Comparison of ENCODE assay signal across 20 cellular contexts in the genomic region with DNA sequence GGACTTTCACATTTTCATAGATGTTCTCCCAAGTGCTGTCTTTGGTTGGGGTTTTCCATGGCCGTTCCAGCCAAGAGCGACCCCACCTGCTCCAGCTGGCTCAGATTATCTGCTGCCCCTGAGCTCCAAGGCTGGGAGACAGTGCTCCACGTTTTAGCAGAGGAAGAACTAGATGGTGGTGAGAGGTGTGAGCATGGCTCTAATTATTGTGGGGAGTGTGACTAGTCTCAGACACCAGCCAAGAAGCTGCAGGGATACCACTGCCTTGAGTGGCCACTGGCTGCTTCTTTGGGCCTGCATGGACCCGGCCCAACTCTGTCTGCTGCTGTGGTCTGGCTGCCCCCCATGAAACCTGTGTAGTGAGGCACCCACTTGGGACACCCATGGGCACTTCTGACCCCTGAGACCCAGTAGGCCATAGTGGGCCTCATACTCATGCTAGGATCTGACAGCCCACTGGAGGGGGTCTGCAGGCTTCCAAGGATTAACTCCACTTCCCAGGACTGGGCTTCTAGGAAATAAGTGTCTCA. TPM values are rescaled to one million over a fixed set of nuclear protein-coding genes. Genes with fewer than 3 reads are reported as not detected.
DNase-seq lines count a peak whose midpoint lies in the region; ATAC-seq, FAIRE-seq and TF ChIP-seq lines count a peak whose summit lies in the region.
"Had no signal": no experiment of that assay in that cellular context is flagged by ENCODE, and none has a peak within 500 bp of the region (broad histone marks: within the 10 kb centered on the region; RNA-seq: fewer than 3 reads in every experiment).

No MANE protein-coding gene starts in this region.

- H3K9ac ChIP-seq in kidney (ENCODE audit: low read length in 2 of 2) (no peak overlapping the region), PC-3 (ENCODE audit: low read length) (no peak overlapping the region)

- DNase-seq in activated naive CD8-positive, alpha-beta T cell treated with anti-CD3 and anti-CD28 coated beads, Interleukin-2, amount 10 ng/mL, durations not matched to agents 7 days and 5 days: peak; percentile 24
- DNase-seq in activated naive CD8-positive, alpha-beta T cell treated with anti-CD3 and anti-CD28 coated beads for 36 hours: no peak
- DNase-seq in kidney (peak; percentile 41), neural crest cell (ENCODE audit: low read depth, low spot score) (no peak), type B pancreatic cell (ENCODE audit: extremely low spot score, unreplicated experiment) (no peak), PC-3 (no peak)
- DNase-seq: MG63, NCI-H1436, NCI-H187 treated with DMSO at 0.1 percent for 48 hours, NCI-H2107, NCI-H446 treated with DMSO at 0.1 percent for 48 hours, NCI-H526 treated with DMSO at 0.1 percent for 48 hours, SHP77 treated with DMSO at 0.1 percent for 48 hours had no signal

- intact Hi-C loops in kidney (cut with DNase I): no loop called here
- intact Hi-C loops in PC-3 (cut with micrococcal nuclease): no loop called here

- H3K27me3 Mint-ChIP-seq in activated naive CD8-positive, alpha-beta T cell treated with anti-CD3 and anti-CD28 coated beads, Interleukin-2, amount 10 ng/mL, durations not matched to agents 7 days and 5 days: no peaks in the 10 kb centered on the region
- H3K27me3 Mint-ChIP-seq in activated naive CD8-positive, alpha-beta T cell treated with anti-CD3 and anti-CD28 coated beads for 36 hours: peaks cover 6% of the 10 kb centered on the region
- H3K27me3 Mint-ChIP-seq in neural crest cell (ENCODE audit: low read depth) (peaks cover 6% of the 10 kb centered on the region), type B pancreatic cell (no peaks in the 10 kb centered on the region)
- H3K27me3 Mint-ChIP-seq: B cell had no signal

- peaks cover 22% of the 10 kb centered on the region for H3K4me1 Mint-ChIP-seq in activated naive CD8-positive, alpha-beta T cell treated with anti-CD3 and anti-CD28 coated beads, Interleukin-2, amount 10 ng/mL, durations not matched to agents 7 days and 5 days
- H3K4me1 Mint-ChIP-seq in activated naive CD8-positive, alpha-beta T cell treated with anti-CD3 and anti-CD28 coated beads for 36 hours: peaks cover 14% of the 10 kb centered on the region
- H3K4me1 Mint-ChIP-seq in neural crest cell: peaks cover 19% of the 10 kb centered on the region
- peaks cover 18% of the 10 kb centered on the region for H3K4me1 Mint-ChIP-seq in type B pancreatic cell (ENCODE audit: unreplicated experiment)

- H3K27ac Mint-ChIP-seq in activated naive CD8-positive, alpha-beta T cell treated with anti-CD3 and anti-CD28 coated beads, Interleukin-2, amount 10 ng/mL, durations not matched to agents 7 days and 5 days: no peak overlapping the region
- no peak overlapping the region for H3K27ac Mint-ChIP-seq in activated naive CD8-positive, alpha-beta T cell treated with anti-CD3 and anti-CD28 coated beads for 36 hours
- H3K27ac Mint-ChIP-seq in neural crest cell (ENCODE audit: unreplicated experiment) (no peak overlapping the region), type B pancreatic cell (no peak overlapping the region)
- H3K27ac Mint-ChIP-seq: CD14-positive monocyte had no signal

- POLR2A ChIA-PET in activated naive CD8-positive, alpha-beta T cell treated with anti-CD3 and anti-CD28 coated beads, Interleukin-2, amount 10 ng/mL, durations not matched to agents 7 days and 5 days (lab: Charles Lee): interaction anchor here (4.1 kb wide), 1 partner anchor 15 kb away, joined by 76 read pairs; no protein-coding TSS in a partner anchor
- POLR2A ChIA-PET in PC-3 (lab: Charles Lee; ENCODE audit: unreplicated experiment): no interaction called here

- H4K20me1 ChIP-seq in PC-3 (ENCODE audit: low read length): peaks cover 17% of the 10 kb centered on the region

- H3K9me3 ChIP-seq in kidney (ENCODE audit: control insufficient read depth in 1 of 2, low read length in 2 of 2) (no peaks in the 10 kb centered on the region), PC-3 (ENCODE audit: low read length) (no peaks in the 10 kb centered on the region)
- H3K9me3 ChIP-seq: A549, MG63 had no signal

- no peaks in the 10 kb centered on the region for H3K9me3 Mint-ChIP-seq in activated naive CD8-positive, alpha-beta T cell treated with anti-CD3 and anti-CD28 coated beads, Interleukin-2, amount 10 ng/mL, durations not matched to agents 7 days and 5 days
- H3K9me3 Mint-ChIP-seq in activated naive CD8-positive, alpha-beta T cell treated with anti-CD3 and anti-CD28 coated beads for 36 hours: no peaks in the 10 kb centered on the region
- no peaks in the 10 kb centered on the region for H3K9me3 Mint-ChIP-seq in neural crest cell
- H3K9me3 Mint-ChIP-seq in type B pancreatic cell: no peaks in the 10 kb centered on the region

- H3K36me3 Mint-ChIP-seq in activated naive CD8-positive, alpha-beta T cell treated with anti-CD3 and anti-CD28 coated beads, Interleukin-2, amount 10 ng/mL, durations not matched to agents 7 days and 5 days: peaks cover 16% of the 10 kb centered on the region
- H3K36me3 Mint-ChIP-seq in activated naive CD8-positive, alpha-beta T cell treated with anti-CD3 and anti-CD28 coated beads for 36 hours: peaks cover 23% of the 10 kb centered on the region
- H3K36me3 Mint-ChIP-seq in neural crest cell (ENCODE audit: low read depth): peaks cover 17% of the 10 kb centered on the region
- peaks cover 15% of the 10 kb centered on the region for H3K36me3 Mint-ChIP-seq in type B pancreatic cell

- H3K79me2 ChIP-seq in PC-3 (ENCODE audit: low read length): peaks cover 32% of the 10 kb centered on the region

- no peak for ATAC-seq in activated naive CD8-positive, alpha-beta T cell treated with anti-CD3 and anti-CD28 coated beads, Interleukin-2, amount 10 ng/mL, durations not matched to agents 7 days and 5 days (ENCODE audit: low read depth)
- ATAC-seq in HG02571 (IDR thresholded peaks at IDR 0.05; ENCODE audit: unreplicated experiment) (no peak), PC-3 (no peak), HG02852 (IDR thresholded peaks at IDR 0.05; ENCODE audit: unreplicated experiment) (no peak)
- ATAC-seq: A549 had no signal

- TF ChIP-seq CTCF in kidney (IDR thresholded peaks at IDR 0.05; ENCODE audit: borderline replicate concordance, extremely low read depth, insufficient read depth) (no peak), neural crest cell (conservative IDR thresholded peaks at IDR 0.05) (no peak), type B pancreatic cell (conservative IDR thresholded peaks at IDR 0.05) (no peak), PC-3 (conservative IDR thresholded peaks at IDR 0.05; ENCODE audit: low read depth, low read length) (no peak)

- H3K4me3 ChIP-seq in kidney (ENCODE audit: low read length in 2 of 2) (no peak overlapping the region), PC-3 (ENCODE audit: low read length) (no peak overlapping the region)
- H3K4me3 ChIP-seq: A549, MG63 had no signal

- no peaks in the 10 kb centered on the region for H3K9me2 ChIP-seq in PC-3 (replicated peaks; ENCODE audit: low read length)

- no peak overlapping the region for H3K4me3 Mint-ChIP-seq in activated naive CD8-positive, alpha-beta T cell treated with anti-CD3 and anti-CD28 coated beads, Interleukin-2, amount 10 ng/mL, durations not matched to agents 7 days and 5 days
- no peak overlapping the region for H3K4me3 Mint-ChIP-seq in activated naive CD8-positive, alpha-beta T cell treated with anti-CD3 and anti-CD28 coated beads for 36 hours
- peak overlapping the region; percentile 82 for H3K4me3 Mint-ChIP-seq in neural crest cell
- H3K4me3 Mint-ChIP-seq in type B pancreatic cell: peak overlapping the region; percentile 53

- no TSS peak for BruUV-seq in PC-3 (replicated peaks; lab: Mats Ljungman, UMichigan)

- FAIRE-seq in kidney (lab: Jason Lieb, UNC): no peak
- FAIRE-seq: A549, GM19239 had no signal

- peaks cover 8% of the 10 kb centered on the region in 2 donors for H3K36me3 ChIP-seq in kidney (ENCODE audit: control insufficient read depth in 1 of 2, insufficient read depth in 2 of 2, low read length in 2 of 2)
- peaks cover 14% of the 10 kb centered on the region for H3K36me3 ChIP-seq in PC-3 (ENCODE audit: low read depth, low read length)

- H2AFZ ChIP-seq in PC-3 (ENCODE audit: low read length): no peak overlapping the region

- peaks cover 6% of the 10 kb centered on the region for H3F3A ChIP-seq in PC-3 (ENCODE audit: low read length, unreplicated experiment)

- H3K27ac ChIP-seq in kidney (ENCODE audit: low read depth in 2 of 2, low read length in 2 of 2) (no peak overlapping the region), PC-3 (ENCODE audit: low read length) (no peak overlapping the region)
- H3K27ac ChIP-seq: A549, RWPE1 had no signal

- H3K27me3 ChIP-seq in PC-3 (ENCODE audit: low read length): no peaks in the 10 kb centered on the region
- H3K27me3 ChIP-seq: MG63 had no signal

- H3K4me2 ChIP-seq in PC-3 (ENCODE audit: low read length): no peak overlapping the region
- H3K4me2 ChIP-seq: A549 had no signal

- peaks cover 8 to 16% of the 10 kb centered on the region in 2 donors for H3K4me1 ChIP-seq in kidney (ENCODE audit: control insufficient read depth in 1 of 2, insufficient read depth in 1 of 2, low read depth in 1 of 2, low read length in 2 of 2)
- H3K4me1 ChIP-seq in PC-3 (ENCODE audit: insufficient read depth, low read length): peaks cover 15% of the 10 kb centered on the region

- CTCF ChIA-PET in PC-3 (lab: Charles Lee): no interaction called here

RNA-seq across cellular contexts. Expression of gene NCL, which starts 2.8 kb away (rescaled TPM):
- total RNA-seq in activated naive CD8-positive, alpha-beta T cell treated with anti-CD3 and anti-CD28 coated beads, Interleukin-2, amount 10 ng/mL, durations not matched to agents 7 days and 5 days: 100 to 1,000 TPM; 461 to 462 TPM
- 1,000 to 10,000 TPM; 2,049 to 2,118 TPM for total RNA-seq in activated naive CD8-positive, alpha-beta T cell treated with anti-CD3 and anti-CD28 coated beads for 36 hours
- 382 TPM for total RNA-seq in kidney
- polyA plus RNA-seq in kidney (ENCODE audit: insufficient read depth, low read depth, low replicate concordance): 191 TPM
- 999 and 1,068 TPM in 2 replicates for total RNA-seq in neural crest cell
- 499 and 709 TPM in 2 replicates for total RNA-seq in type B pancreatic cell (ENCODE audit: low replicate concordance)
- total RNA-seq in PC-3 (2014; rRNA removed): 430 and 507 TPM in 2 replicates

Comparison
In these comparisons a context has a peak if more than half of its experiments do, and no peak if none do; other contexts are left out.
1. DNase-seq: peak in activated naive CD8-positive, alpha-beta T cell treated with anti-CD3 and anti-CD28 coated beads, Interleukin-2, amount 10 ng/mL, durations not matched to agents 7 days and 5 days (single experiment) and kidney (single experiment); none in activated naive CD8-positive, alpha-beta T cell treated with anti-CD3 and anti-CD28 coated beads for 36 hours (single experiment), neural crest cell (single experiment), type B pancreatic cell (single experiment) and PC-3 (single experiment).
2. H3K4me3 Mint-ChIP-seq: peak in neural crest cell (single experiment) and type B pancreatic cell (single experiment); none in activated naive CD8-positive, alpha-beta T cell treated with anti-CD3 and anti-CD28 coated beads, Interleukin-2, amount 10 ng/mL, durations not matched to agents 7 days and 5 days (single experiment) and activated naive CD8-positive, alpha-beta T cell treated with anti-CD3 and anti-CD28 coated beads for 36 hours (single experiment).